Comparison of ENCODE assay signal across 8 cellular contexts in the genomic region with DNA sequence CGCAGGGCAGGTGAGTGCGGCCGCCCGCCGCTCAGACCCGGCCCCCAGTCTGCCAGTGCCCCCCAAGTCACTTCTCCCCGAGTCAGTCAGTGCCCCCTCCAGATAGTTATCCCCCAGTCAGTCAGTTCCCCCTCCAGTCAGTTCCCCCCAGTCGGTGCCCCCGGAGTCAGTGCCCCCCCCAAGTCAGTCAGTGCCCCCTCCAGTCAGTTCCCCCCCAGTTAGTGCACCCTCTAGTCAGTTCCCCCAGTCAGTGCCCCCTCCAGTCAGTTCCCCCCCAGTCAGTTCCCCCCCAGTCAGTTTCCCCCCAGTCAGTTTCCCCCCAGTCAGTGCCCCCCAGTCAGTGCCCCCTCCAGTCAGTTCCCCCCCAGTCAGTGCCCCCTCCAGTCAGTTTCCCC. TPM values are rescaled to one million over a fixed set of nuclear protein-coding genes. Genes with fewer than 3 reads are reported as not detected.
DNase-seq lines count a peak whose midpoint lies in the region; ATAC-seq and TF ChIP-seq lines count a peak whose summit lies in the region.

No MANE protein-coding gene starts in this region.

- no peaks in the 10 kb centered on the region for H3K27me3 Mint-ChIP-seq in activated naive CD4-positive, alpha-beta T cell treated with anti-CD3 and anti-CD28 coated beads, Interleukin-2, amount 50 U/mL, for 24 hours

- no peak overlapping the region for H4K91ac ChIP-seq in mesenchymal stem cell (ENCODE audit: low read length)

- H3K4me1 ChIP-seq in mesenchymal stem cell (ENCODE audit: control insufficient read depth, insufficient read depth, low read depth, low read length) (peaks cover 14% of the 10 kb centered on the region), upper lobe of right lung (peaks cover 7% of the 10 kb centered on the region)

- peak overlapping the region; percentile 80 for H2BK120ac ChIP-seq in mesenchymal stem cell (ENCODE audit: low read depth, low read length)

- no peak overlapping the region for H3K27ac Mint-ChIP-seq in activated naive CD4-positive, alpha-beta T cell treated with anti-CD3 and anti-CD28 coated beads, Interleukin-2, amount 50 U/mL, for 24 hours

- H3K9me3 ChIP-seq in mesenchymal stem cell (ENCODE audit: control insufficient read depth, low read length) (no peaks in the 10 kb centered on the region), upper lobe of right lung (no peaks in the 10 kb centered on the region)

- H3K4me1 Mint-ChIP-seq in activated naive CD4-positive, alpha-beta T cell treated with anti-CD3 and anti-CD28 coated beads, Interleukin-2, amount 50 U/mL, for 24 hours = peaks cover 9% of the 10 kb centered on the region

- intact Hi-C loops in upper lobe of right lung (cut with DNase I) = no loop called here

- 0% methylated on average over 6 of the region's 9 CpGs for WGBS in mesenchymal stem cell

- in situ Hi-C loops in brain microvascular endothelial cell (cut with HindIII; ENCODE audit: low pct_ligation_motif_present, low sequenced_read_pairs) = no loop called here

- H3K4me2 ChIP-seq in mesenchymal stem cell (ENCODE audit: low read length, poor library complexity, severe bottlenecking) = peak overlapping the region; percentile 55

- peak overlapping the region; percentile 92 for H2BK15ac ChIP-seq in mesenchymal stem cell (ENCODE audit: low read depth, poor library complexity, severe bottlenecking)

- H3K79me1 ChIP-seq in mesenchymal stem cell (replicated peaks; ENCODE audit: low read length, poor library complexity, severe bottlenecking) = peaks cover 3% of the 10 kb centered on the region

- H2AFZ ChIP-seq in mesenchymal stem cell (ENCODE audit: low read depth, low read length) = no peak overlapping the region

- peak overlapping the region; percentile 62 for H3K4me3 Mint-ChIP-seq in activated naive CD4-positive, alpha-beta T cell treated with anti-CD3 and anti-CD28 coated beads, Interleukin-2, amount 50 U/mL, for 24 hours

- H3K36me3 ChIP-seq in brain microvascular endothelial cell (replicated peaks) = no peaks in the 10 kb centered on the region
- H3K36me3 ChIP-seq in mesenchymal stem cell (ENCODE audit: control insufficient read depth in 1 of 2, insufficient read depth in 2 of 2, low read depth in 1 of 2, low read length in 2 of 2) = peaks cover 9 to 14% of the 10 kb centered on the region in 2 experiments
- no peaks in the 10 kb centered on the region for H3K36me3 ChIP-seq in upper lobe of right lung

- H3K23ac ChIP-seq in mesenchymal stem cell (ENCODE audit: low read length in 2 of 2) = peak overlapping the region in 1 of 2 experiments; percentile 10

- no peak for ATAC-seq in upper lobe of right lung
- ATAC-seq in HG03280 (IDR thresholded peaks at IDR 0.05; ENCODE audit: unreplicated experiment) = no peak

- no peaks in the 10 kb centered on the region for H3K9me3 Mint-ChIP-seq in activated naive CD4-positive, alpha-beta T cell treated with anti-CD3 and anti-CD28 coated beads, Interleukin-2, amount 50 U/mL, for 24 hours

- no peaks in the 10 kb centered on the region for H3K36me3 Mint-ChIP-seq in activated naive CD4-positive, alpha-beta T cell treated with anti-CD3 and anti-CD28 coated beads, Interleukin-2, amount 50 U/mL, for 24 hours

- H3K9ac ChIP-seq in mesenchymal stem cell (ENCODE audit: low read length) = peak overlapping the region; percentile 90

- H3K4ac ChIP-seq in mesenchymal stem cell (ENCODE audit: low read depth in 1 of 2, low read length in 2 of 2) = peak overlapping the region; percentile 67 to 95

- H3K4me3 ChIP-seq in brain microvascular endothelial cell (ENCODE audit: low read depth, low read length) (peak overlapping the region; percentile 70), mesenchymal stem cell (ENCODE audit: insufficient read depth in 1 of 2, low read depth in 1 of 2, low read length in 2 of 2) (peak overlapping the region; percentile 77 to 85), upper lobe of right lung (peak overlapping the region; percentile 69)

- H2BK12ac ChIP-seq in mesenchymal stem cell (ENCODE audit: low read length in 2 of 2) = no peak overlapping the region

- peak overlapping the region; percentile 64 for H4K8ac ChIP-seq in mesenchymal stem cell (ENCODE audit: low read length)

- H3K18ac ChIP-seq in mesenchymal stem cell (ENCODE audit: low read depth in 1 of 2, low read length in 2 of 2) = peak overlapping the region; percentile 61 to 73

- no peak overlapping the region for H2BK5ac ChIP-seq in mesenchymal stem cell (ENCODE audit: low read depth, low read length, poor library complexity, severe bottlenecking)

- TF ChIP-seq CTCF in brain microvascular endothelial cell (IDR thresholded peaks at IDR 0.05; ENCODE audit: low read depth, low read length, missing control alignments) (no peak), upper lobe of right lung (IDR thresholded peaks at IDR 0.05) (no peak)

- H3K27ac ChIP-seq in brain microvascular endothelial cell = peak overlapping the region; percentile 71
- no peak overlapping the region for H3K27ac ChIP-seq in mesenchymal stem cell (ENCODE audit: low read length, poor library complexity, severe bottlenecking)
- H3K27ac ChIP-seq in upper lobe of right lung = peak overlapping the region; percentile 78

- no peak for DNase-seq in activated naive CD4-positive, alpha-beta T cell (lab: John Stamatoyannopoulos, UW)
- DNase-seq in brain microvascular endothelial cell = no peak
- DNase-seq in mesenchymal stem cell = no peak
- DNase-seq in upper lobe of right lung = no peak
- DNase-seq in NCI-H2227 treated with DMSO at 0.1 percent for 48 hours (lab: John Stamatoyannopoulos, UW) = no peak
- DNase-seq in HK-2 (ENCODE audit: unreplicated experiment) = no peak

- H2AK5ac ChIP-seq in mesenchymal stem cell (ENCODE audit: low read length, severe bottlenecking) = no peak overlapping the region

- no peaks in the 10 kb centered on the region for H3K27me3 ChIP-seq in brain microvascular endothelial cell (replicated peaks)
- no peaks in the 10 kb centered on the region for H3K27me3 ChIP-seq in mesenchymal stem cell (ENCODE audit: control insufficient read depth in 1 of 2, insufficient read depth in 1 of 2, low read length in 2 of 2)
- H3K27me3 ChIP-seq in upper lobe of right lung = no peaks in the 10 kb centered on the region

- H3K14ac ChIP-seq in mesenchymal stem cell (ENCODE audit: low read length in 2 of 2) = no peak overlapping the region

RNA-seq across cellular contexts. Expression of a gene that starts 0.4 kb away (rescaled TPM):
- 23.0 TPM for polyA plus RNA-seq in mesenchymal stem cell (2013, experiment 1 of 2)
- 22.9 TPM for polyA plus RNA-seq in mesenchymal stem cell (2013, experiment 2 of 2)
- total RNA-seq in upper lobe of right lung = 54.0 TPM

RNA-seq across cellular contexts. Expression of a gene that starts 16.7 kb away (rescaled TPM):
- 4.2 TPM for polyA plus RNA-seq in mesenchymal stem cell (2013, experiment 1 of 2)
- 3.7 TPM for polyA plus RNA-seq in mesenchymal stem cell (2013, experiment 2 of 2)
- total RNA-seq in upper lobe of right lung = 9.3 TPM

RNA-seq across cellular contexts. Expression of a gene that starts 36.1 kb away (rescaled TPM):
- 242 TPM for polyA plus RNA-seq in mesenchymal stem cell (2013, experiment 1 of 2)
- 231 TPM for polyA plus RNA-seq in mesenchymal stem cell (2013, experiment 2 of 2)
- total RNA-seq in upper lobe of right lung = 308 TPM
